Comparison of ENCODE assay signal across 1 cellular context in the genomic region with DNA sequence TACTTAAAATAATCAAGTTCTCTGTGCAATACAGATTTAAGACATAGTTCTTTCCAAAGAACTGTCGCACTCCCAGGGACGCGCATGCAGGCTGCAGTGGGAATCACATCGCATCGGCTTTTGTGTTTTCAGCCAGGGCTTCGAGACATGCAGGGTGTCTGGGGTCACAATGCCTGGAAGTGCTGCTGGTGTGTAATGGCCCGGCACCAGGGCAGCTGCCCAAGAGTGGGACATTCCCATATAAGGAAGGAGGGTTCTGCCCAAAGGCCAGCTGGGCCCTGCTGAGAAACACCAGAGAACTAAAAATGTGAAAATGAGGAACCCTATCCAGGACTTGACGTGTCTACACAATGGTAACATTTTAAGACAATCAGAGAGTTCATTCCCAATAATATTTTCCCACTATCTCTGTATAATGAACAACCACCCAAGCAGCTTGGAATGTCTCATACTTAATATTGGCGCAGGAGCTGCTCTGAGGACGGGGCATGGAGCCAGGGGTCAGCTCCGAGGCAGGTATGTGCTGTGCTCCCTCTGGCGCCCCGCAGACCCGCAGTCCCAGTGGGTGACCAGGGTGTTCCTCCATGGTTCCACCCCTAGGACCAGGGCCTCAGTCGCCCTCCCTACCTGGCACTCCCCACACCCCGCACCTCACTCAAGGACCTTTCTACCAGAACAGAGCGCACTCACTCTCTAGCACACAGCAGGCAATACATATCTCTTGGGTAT.
TF ChIP-seq lines count a peak whose summit lies in the region.

No MANE protein-coding gene starts in this region.

TF ChIP-seq in endothelial cell of umbilical vein, 7 proteins besides CTCF, POLR2A, EP300 and RAD21:
- TF ChIP-seq, protein P1, sequence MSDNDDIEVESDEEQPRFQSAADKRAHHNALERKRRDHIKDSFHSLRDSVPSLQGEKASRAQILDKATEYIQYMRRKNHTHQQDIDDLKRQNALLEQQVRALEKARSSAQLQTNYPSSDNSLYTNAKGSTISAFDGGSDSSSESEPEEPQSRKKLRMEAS (IDR thresholded peaks at IDR 0.05; ENCODE audit: insufficient read depth, insufficient read length), result no peak
- TF ChIP-seq JUN (IDR thresholded peaks at IDR 0.05; ENCODE audit: borderline replicate concordance, insufficient read depth, insufficient read length, low read depth) (no peak), FOS (IDR thresholded peaks at IDR 0.05; ENCODE audit: borderline replicate concordance, insufficient read depth, low read length) (no peak)
